18 cellular contexts compared by ENCODE assay signal in genomic region chr2:25835906-25836305, GRCh38. TPM values are rescaled to one million over a fixed set of nuclear protein-coding genes. Genes with fewer than 3 reads are reported as not detected.
DNase-seq lines count a peak whose midpoint lies in the region; TF ChIP-seq lines count a peak whose summit lies in the region.
"Had no signal": no experiment of that assay in that cellular context is flagged by ENCODE, and none has a peak within 500 bp of the region (broad histone marks: within the 10 kb centered on the region; RNA-seq: fewer than 3 reads in every experiment).

No MANE protein-coding gene starts in this region.

- no peak overlapping the region for H3K4me3 Mint-ChIP-seq in MCF 10A (ENCODE audit: unreplicated experiment)
- H3K4me3 Mint-ChIP-seq: B cell; CD4-positive, CD25-positive, alpha-beta regulatory T cell; CD8-positive, alpha-beta memory T cell had no signal

- POLR2A ChIA-PET in GM10248 (lab: Yijun Ruan, JAX) (no interaction called here), MCF 10A (lab: Yijun Ruan, JAX) (interaction anchor here (0.9 kb wide), 1 partner anchor 10 kb away, joined by 3 read pairs; no protein-coding TSS in a partner anchor)

- H3K4me1 Mint-ChIP-seq in MCF 10A (ENCODE audit: insufficient read depth, unreplicated experiment), result no peaks in the 10 kb centered on the region

- intact Hi-C loops in posterior vena cava (cut with DNase I), result no loop called here
- intact Hi-C loops in MCF 10A (cut with micrococcal nuclease), result no loop called here

- H3K36me3 Mint-ChIP-seq in MCF 10A (ENCODE audit: insufficient read depth, unreplicated experiment), result peaks cover 8% of the 10 kb centered on the region

- no peaks in the 10 kb centered on the region for H3K27me3 Mint-ChIP-seq in MCF 10A (ENCODE audit: insufficient read depth, unreplicated experiment)
- H3K27me3 Mint-ChIP-seq: B cell; CD4-positive, CD25-positive, alpha-beta regulatory T cell; CD8-positive, alpha-beta memory T cell had no signal

- H3K9me3 Mint-ChIP-seq in MCF 10A (ENCODE audit: unreplicated experiment), result peaks cover 8% of the 10 kb centered on the region

- TF ChIP-seq CTCF in GM10248 (IDR thresholded peaks at IDR 0.05; ENCODE audit: control extremely low read depth, extremely low read depth, low read depth, missing control alignments) (no peak), MCF 10A (IDR thresholded peaks at IDR 0.05; ENCODE audit: unreplicated experiment) (no peak)

- no TSS peak for BruUV-seq in MCF 10A (replicated peaks; lab: Mats Ljungman, UMichigan)

- peak; percentile 39 for DNase-seq in CMK (ENCODE audit: low read depth)
- DNase-seq in HAP-1 (ENCODE audit: low spot score in 2 of 2), result peak; percentile 32 to 72
- DNase-seq in cerebellar cortex (ENCODE audit: low spot score), result peak; percentile 84
- DNase-seq in GM10248 (ENCODE audit: extremely low spot score), result no peak
- DNase-seq in posterior vena cava (ENCODE audit: low spot score), result no peak
- DNase-seq in mucosa of gallbladder (ENCODE audit: low spot score), result no peak
- DNase-seq in MCF 10A (ENCODE audit: unreplicated experiment), result no peak
- DNase-seq: Calu3; CD4-positive, CD25-positive, alpha-beta regulatory T cell; CD8-positive, alpha-beta memory T cell; COR-L47; DMS53; DMS79 treated with DMSO at 0.1 percent for 48 hours; GOT3; H7 had no signal

- peaks cover 13% of the 10 kb centered on the region for H3K4me1 ChIP-seq in HAP-1
- H3K4me1 ChIP-seq: BLaER1 had no signal

- peaks cover 14% of the 10 kb centered on the region; the same call in 1 of the 2 replicates for H3K36me3 ChIP-seq in HAP-1 (replicated peaks)

- H3K27ac Mint-ChIP-seq in MCF 10A (ENCODE audit: low read depth, unreplicated experiment), result no peak overlapping the region
- H3K27ac Mint-ChIP-seq: B cell; CD4-positive, CD25-positive, alpha-beta regulatory T cell had no signal

- in situ Hi-C loops in HAP-1 (cut with MboI; ENCODE audit: low sequenced_read_pairs), result no loop called here

- CTCF ChIA-PET in GM10248 (lab: Yijun Ruan, JAX), result interaction anchor here (1.2 to 4.4 kb wide), 3 partner anchors 9 to 35 kb away, joined by 3 to 48 read pairs (median 9); no protein-coding TSS in a partner anchor
- CTCF ChIA-PET in MCF 10A (lab: Yijun Ruan, JAX), result interaction anchor here (0.9 kb wide), 1 partner anchor 15 kb away, joined by 5 read pairs; no protein-coding TSS in a partner anchor

- no peak overlapping the region for H3K4me3 ChIP-seq in HAP-1
- H3K4me3 ChIP-seq: BLaER1, GM12878 had no signal

- no peaks in the 10 kb centered on the region for H3K27me3 ChIP-seq in HAP-1 (ENCODE audit: low read depth)
- H3K27me3 ChIP-seq: BLaER1 had no signal

- H3K9me3 ChIP-seq in HAP-1, result no peaks in the 10 kb centered on the region

RNA-seq across cellular contexts. Expression of gene ASXL2, which starts 42.4 kb away (rescaled TPM):
- total RNA-seq in posterior vena cava, result 10 to 100 TPM; 24.1 to 29.2 TPM
- 37.5 TPM for total RNA-seq in mucosa of gallbladder
- total RNA-seq in MCF 10A (2022), result 34.0 and 35.3 TPM in 2 replicates

Comparison
In these comparisons a context has a peak if more than half of its experiments do, and no peak if none do; other contexts are left out.
1. DNase-seq: peak in CMK (single experiment), HAP-1 (2 of 2) and cerebellar cortex (single experiment); none in GM10248 (single experiment), posterior vena cava (single experiment), mucosa of gallbladder (single experiment) and MCF 10A (single experiment).